Comparison of ENCODE assay signal across 15 cellular contexts in genomic region chr20:35603695-35604443, GRCh38.
"Had no signal": no experiment of that assay in that cellular context is flagged by ENCODE, and none has a peak within 500 bp of the region (broad histone marks: within the 10 kb centered on the region; RNA-seq: fewer than 3 reads in every experiment).

No MANE protein-coding gene starts in this region.

- ATAC-seq: activated naive CD8-positive, alpha-beta T cell treated with anti-CD3 and anti-CD28 coated beads, Interleukin-2, amount 50 U/mL, for 24 hours; heart left ventricle; naive thymus-derived CD8-positive, alpha-beta T cell; psoas muscle; stimulated activated naive CD8-positive, alpha-beta T cell treated with anti-CD3 and anti-CD28 coated beads, Interleukin-15, amount 100 ng/mL, for 72 hours had no signal

- H3K36me3 Mint-ChIP-seq: activated CD4-positive, alpha-beta memory T cell treated with anti-CD3 and anti-CD28 coated beads for 36 hours; naive thymus-derived CD8-positive, alpha-beta T cell had no signal

- H3K36me3 ChIP-seq: ascending aorta, heart left ventricle, thoracic aorta had no signal

- DNase-seq: activated CD4-positive, alpha-beta T cell treated with anti-CD3 and anti-CD28 coated beads for 1 hour; foreskin melanocyte; heart left ventricle; naive thymus-derived CD8-positive, alpha-beta T cell; stimulated activated CD4-positive, alpha-beta T cell treated with anti-CD3 and anti-CD28 coated beads, Interleukin-4, amount 100 ng/mL, for 1 hour; stimulated activated naive CD8-positive, alpha-beta T cell treated with anti-CD3 and anti-CD28 coated beads, Interleukin-15, amount 100 ng/mL, for 72 hours had no signal

- H3K4me3 Mint-ChIP-seq: activated CD4-positive, alpha-beta memory T cell treated with anti-CD3 and anti-CD28 coated beads for 36 hours; activated naive CD8-positive, alpha-beta T cell treated with anti-CD3 and anti-CD28 coated beads, Interleukin-2, amount 50 U/mL, for 24 hours; stimulated activated naive CD8-positive, alpha-beta T cell treated with anti-CD3 and anti-CD28 coated beads, Interleukin-15, amount 100 ng/mL, for 72 hours had no signal

- H3K9me3 Mint-ChIP-seq: activated CD4-positive, alpha-beta memory T cell treated with anti-CD3 and anti-CD28 coated beads for 36 hours; activated naive CD8-positive, alpha-beta T cell treated with anti-CD3 and anti-CD28 coated beads, Interleukin-2, amount 50 U/mL, for 24 hours; naive thymus-derived CD8-positive, alpha-beta T cell; stimulated activated naive CD8-positive, alpha-beta T cell treated with anti-CD3 and anti-CD28 coated beads, Interleukin-15, amount 100 ng/mL, for 72 hours had no signal

- FAIRE-seq: bronchial epithelial cell, colon, islet of Langerhans had no signal

- H3K27ac ChIP-seq: ascending aorta, heart left ventricle, psoas muscle, thoracic aorta had no signal

- H3K27me3 ChIP-seq: ascending aorta had no signal

- H3K4me3 ChIP-seq: ascending aorta, heart left ventricle, lung, psoas muscle, thoracic aorta had no signal

- H3K9me3 ChIP-seq: ascending aorta, heart left ventricle, psoas muscle, thoracic aorta had no signal

- H3K27ac Mint-ChIP-seq: activated CD4-positive, alpha-beta memory T cell treated with anti-CD3 and anti-CD28 coated beads for 36 hours; activated naive CD8-positive, alpha-beta T cell treated with anti-CD3 and anti-CD28 coated beads, Interleukin-2, amount 50 U/mL, for 24 hours; stimulated activated naive CD8-positive, alpha-beta T cell treated with anti-CD3 and anti-CD28 coated beads, Interleukin-15, amount 100 ng/mL, for 72 hours had no signal
